Comparison of ENCODE assay signal across 8 cellular contexts in the genomic region with DNA sequence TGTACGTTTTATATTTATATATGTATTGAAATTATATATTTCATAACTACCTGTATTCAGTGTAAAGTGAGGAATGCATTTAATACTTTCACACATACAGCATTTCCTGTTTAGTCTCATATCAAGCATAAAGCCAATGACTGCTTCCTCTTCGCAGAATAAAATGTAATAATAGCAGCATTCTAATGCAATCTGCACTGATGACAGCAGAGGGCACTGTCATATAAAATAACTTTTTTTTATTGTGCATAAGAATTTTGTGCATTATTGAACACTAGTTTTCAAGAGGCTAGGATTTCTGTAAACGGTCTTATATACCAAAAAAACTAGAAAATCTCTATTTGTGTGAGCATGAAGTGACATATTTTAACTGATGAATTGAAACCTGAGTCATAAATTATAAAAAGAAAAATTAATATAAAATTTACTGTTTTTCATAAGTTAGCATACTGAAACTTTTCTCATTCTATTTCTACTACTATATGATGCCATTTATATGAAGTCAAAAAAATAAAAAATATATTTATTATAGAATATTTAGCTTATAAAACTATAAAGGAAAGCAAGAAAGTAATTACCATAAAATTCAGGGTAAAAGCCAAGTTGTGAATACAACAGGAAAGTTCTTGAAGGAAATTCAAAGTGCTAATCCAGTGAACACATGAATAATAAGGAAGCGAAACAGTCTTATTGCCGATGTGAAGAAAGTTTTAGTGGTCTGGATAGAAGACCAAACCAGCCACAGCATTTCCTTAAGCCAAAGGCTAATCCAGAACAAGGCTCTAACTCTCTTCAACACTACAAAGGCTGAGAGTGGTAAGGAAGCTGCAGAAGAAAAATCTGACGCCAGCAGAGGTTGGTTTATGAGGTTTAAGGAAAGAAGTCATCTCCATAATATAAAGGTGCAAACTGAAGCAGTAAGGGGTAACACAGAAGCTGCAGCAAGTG. TPM values are rescaled to one million over a fixed set of nuclear protein-coding genes. Genes with fewer than 3 reads are reported as not detected.
DNase-seq lines count a peak whose midpoint lies in the region; ATAC-seq, FAIRE-seq and TF ChIP-seq lines count a peak whose summit lies in the region.

No MANE protein-coding gene starts in this region.

- H3K36me3 ChIP-seq in BJ (ENCODE audit: control insufficient read depth, insufficient read depth, low read length), result no peaks in the 10 kb centered on the region; the same call in 1 of the 2 replicates

- no peak overlapping the region for H3K4me3 ChIP-seq in BJ (ENCODE audit: low read depth, low read length)

- POLR2A ChIA-PET in BJ (lab: Charles Lee), result no interaction called here

- H3K4me3 Mint-ChIP-seq in activated T-cell treated with anti-CD3 and anti-CD28 coated beads, Interleukin-2, amount 50 U/mL, for 72 hours, result no peak overlapping the region

- peaks cover 41% of the 10 kb centered on the region for H3K4me1 Mint-ChIP-seq in activated T-cell treated with anti-CD3 and anti-CD28 coated beads, Interleukin-2, amount 50 U/mL, for 72 hours (ENCODE audit: low read depth)

- FAIRE-seq in frontal cortex (lab: Jason Lieb, UNC), result peak; percentile 91

- H3K9me3 Mint-ChIP-seq in activated T-cell treated with anti-CD3 and anti-CD28 coated beads, Interleukin-2, amount 50 U/mL, for 72 hours, result peaks cover 1 to 2% of the 10 kb centered on the region in 2 donors

- peaks cover 8 to 18% of the 10 kb centered on the region in 2 donors for H3K36me3 Mint-ChIP-seq in activated T-cell treated with anti-CD3 and anti-CD28 coated beads, Interleukin-2, amount 50 U/mL, for 72 hours (ENCODE audit: insufficient read depth in 2 of 2)

- H3K27me3 Mint-ChIP-seq in activated T-cell treated with anti-CD3 and anti-CD28 coated beads, Interleukin-2, amount 50 U/mL, for 72 hours (ENCODE audit: low read depth), result no peaks in the 10 kb centered on the region

- peak; percentile 62 for TF ChIP-seq CTCF in BJ (IDR thresholded peaks at IDR 0.05; ENCODE audit: insufficient read depth, low read depth, low read length)

- no peak overlapping the region for H3K27ac Mint-ChIP-seq in activated T-cell treated with anti-CD3 and anti-CD28 coated beads, Interleukin-2, amount 50 U/mL, for 72 hours

- no peaks in the 10 kb centered on the region for H3K27me3 ChIP-seq in BJ (ENCODE audit: control insufficient read depth, insufficient read depth, low read length)

- CTCF ChIA-PET in BJ (lab: Yijun Ruan, JAX), result interaction anchor here (0.6 to 5.9 kb wide), 17 partner anchors 9 to 397 kb away, joined by 3 to 51 read pairs (median 4); a partner anchor contains a TSS

- no peak for DNase-seq in BJ (ENCODE audit: low read depth)
- DNase-seq in NCI-H526 treated with DMSO at 0.1 percent for 48 hours (lab: John Stamatoyannopoulos, UW), result peak; percentile 16
- peak; percentile 24 to 25 for DNase-seq in activated T-cell treated with anti-CD3 and anti-CD28 coated beads, Interleukin-2, amount 50 U/mL, for 72 hours
- peak in 1 of 2 donors; percentile 18 for DNase-seq in frontal cortex (ENCODE audit: low spot score in 2 of 2)
- peak; percentile 54 for DNase-seq in renal cortical epithelial cell (ENCODE audit: low read depth)

- ATAC-seq in GM18508 (IDR thresholded peaks at IDR 0.05; ENCODE audit: insufficient read depth, unreplicated experiment) (peak; percentile 78), HG03097 (IDR thresholded peaks at IDR 0.05; ENCODE audit: low FRiP score, unreplicated experiment) (peak; percentile 69), GM19324 (IDR thresholded peaks at IDR 0.05; ENCODE audit: low FRiP score, unreplicated experiment) (no peak)
- no peak for ATAC-seq in activated T-cell treated with anti-CD3 and anti-CD28 coated beads, Interleukin-2, amount 50 U/mL, for 72 hours (replicated peaks in 1 of 2)

RNA-seq across cellular contexts. Expression of a gene that starts 36.3 kb away (rescaled TPM):
- polyA plus RNA-seq in BJ (2011; rRNA removed), result 36.2 and 49.8 TPM in 2 replicates
- polyA minus RNA-seq in BJ (2011; rRNA and poly(A)+ RNA removed), result 18.7 and 18.8 TPM in 2 replicates
- total RNA-seq in activated T-cell treated with anti-CD3 and anti-CD28 coated beads, Interleukin-2, amount 50 U/mL, for 72 hours, result 10 to 100 TPM; 26.6 to 27.2 TPM
- total RNA-seq in frontal cortex (121 TPM), renal cortical epithelial cell (36.8 and 59.7 TPM in 2 replicates)

RNA-seq across cellular contexts. Expression of a gene that starts 40.4 kb away (rescaled TPM):
- 21.5 and 35.6 TPM in 2 replicates for polyA plus RNA-seq in BJ (2011; rRNA removed)
- 8.0 and 9.0 TPM in 2 replicates for polyA minus RNA-seq in BJ (2011; rRNA and poly(A)+ RNA removed)
- total RNA-seq in activated T-cell treated with anti-CD3 and anti-CD28 coated beads, Interleukin-2, amount 50 U/mL, for 72 hours, result 10 to 100 TPM; 46.9 to 53.6 TPM
- 49.7 TPM for total RNA-seq in frontal cortex
- total RNA-seq in renal cortical epithelial cell, result 80.1 and 94.8 TPM in 2 replicates

Comparison
In these comparisons a context has a peak if more than half of its experiments do, and no peak if none do; other contexts are left out.
1. ATAC-seq: peak in GM18508 (single experiment) and HG03097 (single experiment); none in activated T-cell treated with anti-CD3 and anti-CD28 coated beads, Interleukin-2, amount 50 U/mL, for 72 hours (0 of 2) and GM19324 (single experiment).